In the genomic region with DNA sequence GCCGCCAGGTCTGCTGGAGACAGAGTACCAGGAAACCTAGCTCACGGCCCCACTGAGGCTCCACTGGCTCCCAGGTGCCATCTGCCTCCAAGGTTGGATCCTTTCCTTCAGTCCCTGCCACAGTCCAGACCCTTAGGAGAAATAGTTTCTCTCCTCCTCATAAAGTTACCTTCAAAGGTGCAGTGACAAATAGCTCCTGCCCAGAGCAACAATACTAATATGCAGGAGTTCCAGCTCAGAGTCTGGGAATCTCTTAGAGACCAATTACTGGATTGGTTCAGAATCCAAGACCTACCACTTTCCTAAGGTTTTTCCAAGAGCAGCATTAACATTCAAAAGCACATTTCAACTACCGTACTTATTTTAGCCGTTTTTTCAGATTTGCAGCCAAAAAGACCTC, we compare ENCODE assay signal across 23 cellular contexts.
"Had no signal": no experiment of that assay in that cellular context is flagged by ENCODE, and none has a peak within 500 bp of the region (broad histone marks: within the 10 kb centered on the region; RNA-seq: fewer than 3 reads in every experiment).

No MANE protein-coding gene starts in this region.

- H3K27ac ChIP-seq: colonic mucosa, coronary artery, epithelial cell of prostate, esophagus muscularis mucosa, esophagus squamous epithelium, foreskin keratinocyte, gastrocnemius medialis, gastroesophageal sphincter, heart left ventricle, heart right ventricle had no signal

- H3K4me1 ChIP-seq: colonic mucosa, esophagus muscularis mucosa, esophagus squamous epithelium, foreskin keratinocyte, gastrocnemius medialis, gastroesophageal sphincter had no signal

- H3K9me3 ChIP-seq: colonic mucosa, gastrocnemius medialis had no signal

- H3K4me3 ChIP-seq: colonic mucosa, coronary artery, dorsolateral prefrontal cortex, esophagus muscularis mucosa, esophagus squamous epithelium, gastrocnemius medialis, gastroesophageal sphincter, heart left ventricle, heart right ventricle had no signal

- H3K36me3 ChIP-seq: colonic mucosa, esophagus muscularis mucosa, esophagus squamous epithelium, gastrocnemius medialis, gastroesophageal sphincter, heart left ventricle, heart right ventricle had no signal

- H3K27me3 ChIP-seq: colonic mucosa, foreskin keratinocyte, gastrocnemius medialis had no signal

- DNase-seq: colonic mucosa; cortex of kidney; dermis blood vessel endothelial cell; dorsolateral prefrontal cortex; effector CD4-positive, alpha-beta T cell; effector CD8-positive, alpha-beta T cell; effector memory CD4-positive, alpha-beta T cell; effector memory CD8-positive, alpha-beta T cell; endodermal cell; erythroblast; esophagus squamous epithelium; foreskin fibroblast; foreskin keratinocyte; foreskin melanocyte; gastrocnemius medialis; glutamatergic neuron; head of caudate nucleus; heart left ventricle; heart right ventricle had no signal
